1 cellular context compared by ENCODE assay signal in the genomic region with DNA sequence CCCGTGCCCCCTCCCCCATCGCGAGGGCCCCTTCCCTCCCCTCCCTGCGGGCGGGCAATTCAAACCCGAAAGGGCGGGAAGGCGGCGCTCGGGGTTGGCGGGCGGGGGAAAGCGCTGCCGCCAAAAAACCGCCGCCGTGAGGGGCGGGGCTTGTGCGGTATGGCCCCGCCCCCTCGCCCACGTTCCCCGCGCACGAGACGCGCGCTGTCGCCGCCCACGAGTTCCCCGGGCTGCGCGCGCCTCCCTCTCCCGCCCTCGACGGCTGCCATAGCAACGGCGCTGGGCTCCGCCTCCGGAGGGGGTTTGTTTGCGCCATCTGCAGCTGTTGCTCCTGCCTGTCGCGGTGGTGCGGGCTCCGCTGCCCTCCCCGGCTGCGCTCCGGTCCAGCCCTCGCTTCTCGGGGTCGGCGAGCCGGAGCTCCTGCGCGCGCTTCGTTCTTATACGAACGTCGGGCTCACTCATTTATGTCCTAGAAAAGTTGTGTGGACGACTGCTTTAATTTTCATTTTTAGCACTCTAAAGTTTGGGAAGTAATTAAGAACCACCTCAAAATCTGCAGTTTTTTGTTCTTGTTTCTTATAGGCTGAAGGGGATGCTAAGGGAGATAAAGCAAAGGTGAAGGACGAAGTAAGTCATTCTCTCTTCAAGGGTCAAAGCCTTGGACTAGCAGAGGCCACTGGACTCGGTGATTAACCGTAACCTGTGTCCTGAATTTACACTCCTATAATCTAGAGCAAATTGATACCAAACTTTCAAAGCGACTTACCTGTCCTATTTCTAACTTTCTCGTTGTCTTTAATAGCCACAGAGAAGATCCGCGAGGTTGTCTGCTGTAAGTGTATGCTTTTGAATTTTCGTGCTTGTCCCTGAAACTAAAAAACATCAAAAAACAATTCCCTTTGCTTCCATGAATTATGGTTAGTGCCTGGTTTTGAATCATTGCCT.
TF ChIP-seq lines count a peak whose summit lies in the region.

No MANE protein-coding gene starts in this region.

TF ChIP-seq in IMR-90, 13 proteins besides CTCF, POLR2A, EP300 and RAD21:
- TF ChIP-seq CEBPB (IDR thresholded peaks at IDR 0.05; ENCODE audit: low read depth, low read length), result peak; percentile 89
- peak; percentile 99 for TF ChIP-seq BHLHE40 (IDR thresholded peaks at IDR 0.05; ENCODE audit: low read depth, low read length)
- peak; percentile 88 for TF ChIP-seq MXI1 (IDR thresholded peaks at IDR 0.05; ENCODE audit: borderline replicate concordance, low read depth, low read length)
- TF ChIP-seq MAZ (IDR thresholded peaks at IDR 0.05; ENCODE audit: borderline replicate concordance, low read depth, low read length), result peak; percentile 96
- TF ChIP-seq, protein P1, sequence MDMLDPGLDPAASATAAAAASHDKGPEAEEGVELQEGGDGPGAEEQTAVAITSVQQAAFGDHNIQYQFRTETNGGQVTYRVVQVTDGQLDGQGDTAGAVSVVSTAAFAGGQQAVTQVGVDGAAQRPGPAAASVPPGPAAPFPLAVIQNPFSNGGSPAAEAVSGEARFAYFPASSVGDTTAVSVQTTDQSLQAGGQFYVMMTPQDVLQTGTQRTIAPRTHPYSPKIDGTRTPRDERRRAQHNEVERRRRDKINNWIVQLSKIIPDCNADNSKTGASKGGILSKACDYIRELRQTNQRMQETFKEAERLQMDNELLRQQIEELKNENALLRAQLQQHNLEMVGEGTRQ (IDR thresholded peaks at IDR 0.05; ENCODE audit: low read depth, low read length), result peak; percentile 75
- TF ChIP-seq, protein P2, sequence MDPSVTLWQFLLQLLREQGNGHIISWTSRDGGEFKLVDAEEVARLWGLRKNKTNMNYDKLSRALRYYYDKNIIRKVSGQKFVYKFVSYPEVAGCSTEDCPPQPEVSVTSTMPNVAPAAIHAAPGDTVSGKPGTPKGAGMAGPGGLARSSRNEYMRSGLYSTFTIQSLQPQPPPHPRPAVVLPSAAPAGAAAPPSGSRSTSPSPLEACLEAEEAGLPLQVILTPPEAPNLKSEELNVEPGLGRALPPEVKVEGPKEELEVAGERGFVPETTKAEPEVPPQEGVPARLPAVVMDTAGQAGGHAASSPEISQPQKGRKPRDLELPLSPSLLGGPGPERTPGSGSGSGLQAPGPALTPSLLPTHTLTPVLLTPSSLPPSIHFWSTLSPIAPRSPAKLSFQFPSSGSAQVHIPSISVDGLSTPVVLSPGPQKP (IDR thresholded peaks at IDR 0.05; ENCODE audit: borderline replicate concordance, low read depth, low read length), result no peak
- TF ChIP-seq SMC3 (IDR thresholded peaks at IDR 0.05; ENCODE audit: low read depth, low read length), result no peak
